8 cellular contexts compared by ENCODE assay signal in the genomic region with DNA sequence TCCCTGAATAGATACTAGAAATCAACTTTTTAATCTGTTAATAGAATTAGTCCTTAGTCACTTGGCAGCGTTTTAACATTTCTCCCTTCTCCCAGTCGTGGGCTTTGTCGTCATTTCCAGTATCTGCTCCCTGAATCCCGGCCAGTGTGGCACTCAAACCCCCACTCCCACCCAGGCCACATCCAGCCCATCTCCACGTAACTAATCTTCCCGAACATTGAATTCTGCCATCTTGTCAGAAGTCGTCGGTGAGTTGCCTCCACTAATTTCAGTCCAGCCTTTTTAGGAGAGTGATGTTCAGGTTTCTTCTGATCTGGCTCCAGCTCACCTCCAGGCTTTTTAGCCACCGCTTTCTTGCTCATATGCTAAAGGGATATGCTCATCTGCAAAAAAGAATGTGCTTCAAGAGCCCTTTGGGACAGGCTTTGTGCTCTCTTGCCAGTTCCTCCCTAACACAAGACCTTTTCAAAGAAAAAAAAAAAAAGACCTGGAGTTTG. TPM values are rescaled to one million over a fixed set of nuclear protein-coding genes. Genes with fewer than 3 reads are reported as not detected.
DNase-seq lines count a peak whose midpoint lies in the region; ATAC-seq and TF ChIP-seq lines count a peak whose summit lies in the region.

No MANE protein-coding gene starts in this region.

- H3K36me3 ChIP-seq in CD4-positive, CD25-positive, alpha-beta regulatory T cell (ENCODE audit: control insufficient read depth, insufficient read depth, low read length), result no peaks in the 10 kb centered on the region
- H3K36me3 ChIP-seq in body of pancreas (replicated peaks in 1 of 2; ENCODE audit: insufficient read depth in 1 of 2, low read depth in 2 of 2), result no peaks in the 10 kb centered on the region
- H3K36me3 ChIP-seq in right lobe of liver, result peaks cover 0 to 3% (median 0%) of the 10 kb centered on the region in 4 donors
- peaks cover 0 to 8% (median 0%) of the 10 kb centered on the region in 4 donors for H3K36me3 ChIP-seq in transverse colon

- DNase-seq in CD4-positive, CD25-positive, alpha-beta regulatory T cell, result no peak
- DNase-seq in LHCN-M2 (ENCODE audit: low read depth) (peak; percentile 28), body of pancreas (no peak), right lobe of liver (no peak), transverse colon (no peak), GM10266 (ENCODE audit: extremely low spot score) (no peak)

- ATAC-seq in CD4-positive, CD25-positive, alpha-beta regulatory T cell (ENCODE audit: low read depth in 2 of 2), result no peak
- ATAC-seq in body of pancreas (no peak), right lobe of liver (no peak), HG03039 (IDR thresholded peaks at IDR 0.05; ENCODE audit: unreplicated experiment) (no peak), GM18517 (IDR thresholded peaks at IDR 0.05; ENCODE audit: unreplicated experiment) (no peak)

- TF ChIP-seq POLR2A in body of pancreas (IDR thresholded peaks at IDR 0.05) (no peak), right lobe of liver (IDR thresholded peaks at IDR 0.05) (no peak), transverse colon (IDR thresholded peaks at IDR 0.05) (no peak)

- intact Hi-C loops in body of pancreas (cut with DNase I), result loop anchor here (10.0 kb wide), 1 partner anchor 52 kb away; a partner anchor contains a TSS
- intact Hi-C loops in right lobe of liver (cut with DNase I), result no loop called here
- intact Hi-C loops in transverse colon (cut with DNase I; ENCODE audit: low total_unique reads), result no loop called here

- 4 to 6% methylated on average over 9 of the region's 9 CpGs for WGBS in body of pancreas, 2 donors
- 18% methylated on average over 9 of the region's 9 CpGs for WGBS in right lobe of liver (ENCODE audit: insufficient coverage, low coverage, low lambda C conversion rate, missing lambda C conversion rate)
- 5 to 11% methylated on average over 3 to 9 of the region's 9 CpGs for WGBS in transverse colon (ENCODE audit: low coverage in 1 of 2), 2 donors

- peaks cover 5% of the 10 kb centered on the region for H3K27me3 Mint-ChIP-seq in CD4-positive, CD25-positive, alpha-beta regulatory T cell

- H3K27ac Mint-ChIP-seq in CD4-positive, CD25-positive, alpha-beta regulatory T cell, result peak overlapping the region; percentile 48 to 90 (median 89)

- in situ Hi-C loops in transverse colon (cut with MboI; ENCODE audit: low pct_ligation_motif_present in 1 of 4, low pct_unique_long_range_greater_than_20kb in 1 of 4, low sequenced_read_pairs in 3 of 4), result no loop called here

- peaks cover 30 to 56% (median 42%) of the 10 kb centered on the region in 4 donors for H3K4me1 Mint-ChIP-seq in CD4-positive, CD25-positive, alpha-beta regulatory T cell

- H3K4me1 ChIP-seq in CD4-positive, CD25-positive, alpha-beta regulatory T cell (ENCODE audit: control insufficient read depth, insufficient read depth, low read length, poor library complexity, severe bottlenecking), result peaks cover 38% of the 10 kb centered on the region
- H3K4me1 ChIP-seq in body of pancreas (peaks cover 34% of the 10 kb centered on the region), right lobe of liver (peaks cover 0 to 23% (median 0%) of the 10 kb centered on the region in 4 donors), transverse colon (peaks cover 6 to 47% (median 34%) of the 10 kb centered on the region in 4 donors)

- H3K9me3 ChIP-seq in CD4-positive, CD25-positive, alpha-beta regulatory T cell (ENCODE audit: control insufficient read depth in 2 of 2, low read length in 2 of 2), result no peaks in the 10 kb centered on the region
- H3K9me3 ChIP-seq in body of pancreas, result no peaks in the 10 kb centered on the region
- no peaks in the 10 kb centered on the region for H3K9me3 ChIP-seq in right lobe of liver
- H3K9me3 ChIP-seq in transverse colon, result no peaks in the 10 kb centered on the region

- H3K4me3 Mint-ChIP-seq in CD4-positive, CD25-positive, alpha-beta regulatory T cell, result peak overlapping the region; percentile 87 to 98 (median 90)

- peaks cover 7% of the 10 kb centered on the region for H3K36me3 Mint-ChIP-seq in CD4-positive, CD25-positive, alpha-beta regulatory T cell

- peak overlapping the region; percentile 95 for H3K4me3 ChIP-seq in CD4-positive, CD25-positive, alpha-beta regulatory T cell (ENCODE audit: low read depth, low read length)
- peak overlapping the region; percentile 98 to 99 for H3K4me3 ChIP-seq in body of pancreas
- peak overlapping the region; percentile 84 to 98 (median 88) for H3K4me3 ChIP-seq in right lobe of liver
- H3K4me3 ChIP-seq in transverse colon, result peak overlapping the region; percentile 86 to 99 (median 92)

- H3K27ac ChIP-seq in CD4-positive, CD25-positive, alpha-beta regulatory T cell (ENCODE audit: insufficient read depth, low read length, poor library complexity, severe bottlenecking), result peak overlapping the region; percentile 55
- H3K27ac ChIP-seq in body of pancreas, result peak overlapping the region; percentile 95 to 100 (median 97)
- H3K27ac ChIP-seq in right lobe of liver, result peak overlapping the region; percentile 88 to 97 (median 94)
- H3K27ac ChIP-seq in transverse colon, result peak overlapping the region; percentile 97 to 100 (median 98)

- no peaks in the 10 kb centered on the region for H3K27me3 ChIP-seq in CD4-positive, CD25-positive, alpha-beta regulatory T cell (ENCODE audit: control insufficient read depth, insufficient read depth, low read length)
- no peaks in the 10 kb centered on the region for H3K27me3 ChIP-seq in body of pancreas
- no peaks in the 10 kb centered on the region for H3K27me3 ChIP-seq in right lobe of liver
- H3K27me3 ChIP-seq in transverse colon, result no peaks in the 10 kb centered on the region

- TF ChIP-seq CTCF in body of pancreas (IDR thresholded peaks at IDR 0.05), result no peak
- TF ChIP-seq CTCF in right lobe of liver (IDR thresholded peaks at IDR 0.05), result no peak
- TF ChIP-seq CTCF in transverse colon (IDR thresholded peaks at IDR 0.05), result no peak
- TF ChIP-seq CTCF in GM10266 (IDR thresholded peaks at IDR 0.05; ENCODE audit: control insufficient read depth, insufficient read depth, low read depth, missing control alignments), result no peak

- TF ChIP-seq EP300 in transverse colon (IDR thresholded peaks at IDR 0.05; ENCODE audit: low read depth), result no peak

- H3K9me3 Mint-ChIP-seq in CD4-positive, CD25-positive, alpha-beta regulatory T cell, result peaks cover 0 to 2% (median 0%) of the 10 kb centered on the region in 7 donors

RNA-seq across cellular contexts. Expression of a gene that starts 1.3 kb away (rescaled TPM):
- 44.0 TPM for total RNA-seq in CD4-positive, CD25-positive, alpha-beta regulatory T cell
- 10 to 100 TPM; 34.5 to 50.1 (median 44.7) TPM for polyA plus RNA-seq in CD4-positive, CD25-positive, alpha-beta regulatory T cell
- 176 and 184 TPM in 2 replicates for total RNA-seq in LHCN-M2 (2014; rRNA removed)
- 54.1 TPM for polyA plus RNA-seq in LHCN-M2 (2012)
- total RNA-seq in body of pancreas, result 100 to 1,000 TPM in 1 of 2 donors, 10 to 100 TPM in 1; 90.5 to 308 TPM
- 10 to 100 TPM; 13.3 to 53.0 (median 23.0) TPM for total RNA-seq in right lobe of liver
- 100 to 1,000 TPM in 3 of 4 donors, 10 to 100 TPM in 1; 79.5 to 215 (median 136) TPM for total RNA-seq in transverse colon

RNA-seq across cellular contexts. Expression of a gene that starts 51.0 kb away (rescaled TPM):
- 3.9 TPM for total RNA-seq in CD4-positive, CD25-positive, alpha-beta regulatory T cell
- 10 to 100 TPM in 1 of 4 donors, 1 to 10 TPM in 3; 7.7 to 18.4 (median 8.7) TPM for polyA plus RNA-seq in CD4-positive, CD25-positive, alpha-beta regulatory T cell
- total RNA-seq in LHCN-M2 (2014; rRNA removed) (24.4 and 26.4 TPM in 2 replicates), body of pancreas (10 to 100 TPM in 1 of 2 donors, 1 to 10 TPM in 1; 6.7 to 11.5 TPM), right lobe of liver (10 to 100 TPM in 3 of 6 experiments, 1 to 10 TPM in 3; 7.7 to 13.9 (median 9.9) TPM), transverse colon (10 to 100 TPM in 1 of 4 donors, 1 to 10 TPM in 3; 1.2 to 13.5 (median 4.9) TPM)
- polyA plus RNA-seq in LHCN-M2 (2012), result 26.5 TPM
